11 cellular contexts compared by ENCODE assay signal in the genomic region with DNA sequence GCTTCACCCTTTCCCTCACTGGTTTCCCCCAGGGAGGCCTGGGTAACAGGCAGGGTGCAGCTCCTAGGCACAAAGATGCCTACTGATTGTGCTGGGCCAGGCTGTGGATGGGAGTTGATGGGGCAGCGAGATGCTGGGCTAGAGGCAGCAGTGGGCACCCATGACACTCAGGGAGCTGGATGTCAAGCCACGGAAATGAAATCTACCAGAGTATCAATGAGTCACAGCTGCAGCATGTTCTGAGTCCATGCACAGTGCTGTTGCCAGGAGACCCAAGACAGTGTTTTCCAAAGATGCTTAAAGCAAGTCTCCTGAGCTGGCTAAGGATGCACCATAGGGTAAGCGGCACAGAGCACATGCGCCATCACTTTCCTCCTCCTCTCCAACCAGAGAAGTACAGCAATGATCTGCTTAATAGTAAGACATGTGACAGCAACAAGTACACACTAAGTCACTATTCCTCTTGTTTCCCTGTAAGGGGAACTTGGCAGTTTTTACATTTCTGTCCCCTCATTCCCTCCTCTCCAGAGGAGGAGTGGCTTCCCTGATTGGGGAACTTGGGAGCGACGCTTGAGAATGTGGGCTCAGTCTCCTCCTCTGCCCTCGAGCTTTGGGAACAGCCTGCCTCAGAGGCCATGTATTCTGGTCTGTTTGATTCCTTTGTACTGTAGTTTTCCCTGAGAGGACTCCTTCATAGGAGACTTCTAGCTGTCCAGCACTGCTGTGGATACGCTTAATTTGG. TPM values are rescaled to one million over a fixed set of nuclear protein-coding genes. Genes with fewer than 3 reads are reported as not detected.
DNase-seq lines count a peak whose midpoint lies in the region; ATAC-seq, FAIRE-seq and TF ChIP-seq lines count a peak whose summit lies in the region.
"Had no signal": no experiment of that assay in that cellular context is flagged by ENCODE, and none has a peak within 500 bp of the region (broad histone marks: within the 10 kb centered on the region; RNA-seq: fewer than 3 reads in every experiment).

No MANE protein-coding gene starts in this region.

- peak; percentile 49 for ATAC-seq in activated CD8-positive, alpha-beta T cell treated with anti-CD3 and anti-CD28 coated beads for 36 hours
- ATAC-seq in activated CD8-positive, alpha-beta T cell treated with anti-CD3 and anti-CD28 coated beads, Interleukin-2, amount 10 ng/mL, durations not matched to agents 7 days and 5 days, result no peak
- no peak for ATAC-seq in HG03108 (IDR thresholded peaks at IDR 0.05; ENCODE audit: unreplicated experiment)

- CTCF ChIA-PET in activated CD8-positive, alpha-beta T cell treated with anti-CD3 and anti-CD28 coated beads for 36 hours (lab: Charles Lee), result interaction anchor here (0.9 to 1.9 kb wide), 2 partner anchors 10 to 79 kb away, joined by 3 to 5 read pairs; no protein-coding TSS in a partner anchor
- CTCF ChIA-PET in activated CD8-positive, alpha-beta T cell treated with anti-CD3 and anti-CD28 coated beads, Interleukin-2, amount 10 ng/mL, durations not matched to agents 7 days and 5 days (lab: Charles Lee), result interaction anchor here (0.8 to 1.9 kb wide), 4 partner anchors 8 to 218 kb away, joined by 3 to 10 read pairs (median 4); no protein-coding TSS in a partner anchor

- intact Hi-C loops in activated CD8-positive, alpha-beta T cell treated with anti-CD3 and anti-CD28 coated beads for 36 hours (cut with micrococcal nuclease), result no loop called here
- intact Hi-C loops in kidney (cut with DNase I), result no loop called here

- no peaks in the 10 kb centered on the region for H3K4me1 ChIP-seq in kidney (ENCODE audit: control insufficient read depth in 1 of 2, insufficient read depth in 1 of 2, low read depth in 1 of 2, low read length in 2 of 2)

- DNase-seq in activated CD8-positive, alpha-beta T cell treated with anti-CD3 and anti-CD28 coated beads for 36 hours, result no peak
- DNase-seq in activated CD8-positive, alpha-beta T cell treated with anti-CD3 and anti-CD28 coated beads, Interleukin-2, amount 10 ng/mL, durations not matched to agents 7 days and 5 days, result no peak
- DNase-seq in amniotic stem cell (lab: John Stamatoyannopoulos, UW) (peak; percentile 89), kidney (peak; percentile 51), urothelium cell line (ENCODE audit: low spot score) (peak; percentile 26), NOMO-1 treated with DMSO at 0.1 percent for 48 hours (lab: John Stamatoyannopoulos, UW; ENCODE audit: unreplicated experiment) (no peak), NK-92 (lab: John Stamatoyannopoulos, UW; ENCODE audit: unreplicated experiment) (no peak)
- DNase-seq: foreskin melanocyte, MM.1S had no signal

- H3K9me3 ChIP-seq in kidney (ENCODE audit: control insufficient read depth in 1 of 2, low read length in 2 of 2), result no peaks in the 10 kb centered on the region

- H3K36me3 ChIP-seq in kidney (ENCODE audit: control insufficient read depth in 1 of 2, insufficient read depth in 2 of 2, low read length in 2 of 2), result no peaks in the 10 kb centered on the region

- no peak for FAIRE-seq in kidney (lab: Jason Lieb, UNC)
- FAIRE-seq in urothelium cell line (lab: Jason Lieb, UNC), result no peak

- no peak overlapping the region for H3K27ac ChIP-seq in kidney (ENCODE audit: low read depth in 2 of 2, low read length in 2 of 2)

- POLR2A ChIA-PET in activated CD8-positive, alpha-beta T cell treated with anti-CD3 and anti-CD28 coated beads for 36 hours (lab: Charles Lee), result interaction anchor here (3.6 kb wide), 1 partner anchor 11 kb away, joined by 22 read pairs; no protein-coding TSS in a partner anchor
- POLR2A ChIA-PET in activated CD8-positive, alpha-beta T cell treated with anti-CD3 and anti-CD28 coated beads, Interleukin-2, amount 10 ng/mL, durations not matched to agents 7 days and 5 days (lab: Charles Lee), result no interaction called here

- H3K4me3 ChIP-seq in kidney (ENCODE audit: low read length in 2 of 2), result no peak overlapping the region

- H3K27me3 Mint-ChIP-seq in activated CD8-positive, alpha-beta T cell treated with anti-CD3 and anti-CD28 coated beads for 36 hours, result no peaks in the 10 kb centered on the region
- no peaks in the 10 kb centered on the region for H3K27me3 Mint-ChIP-seq in activated CD8-positive, alpha-beta T cell treated with anti-CD3 and anti-CD28 coated beads, Interleukin-2, amount 10 ng/mL, durations not matched to agents 7 days and 5 days (ENCODE audit: low read depth)

- TF ChIP-seq CTCF in activated CD8-positive, alpha-beta T cell treated with anti-CD3 and anti-CD28 coated beads for 36 hours (IDR thresholded peaks at IDR 0.05), result no peak
- TF ChIP-seq CTCF in kidney (IDR thresholded peaks at IDR 0.05; ENCODE audit: borderline replicate concordance, extremely low read depth, insufficient read depth), result no peak

- H3K9me3 Mint-ChIP-seq in activated CD8-positive, alpha-beta T cell treated with anti-CD3 and anti-CD28 coated beads for 36 hours, result no peaks in the 10 kb centered on the region
- no peaks in the 10 kb centered on the region for H3K9me3 Mint-ChIP-seq in activated CD8-positive, alpha-beta T cell treated with anti-CD3 and anti-CD28 coated beads, Interleukin-2, amount 10 ng/mL, durations not matched to agents 7 days and 5 days (ENCODE audit: insufficient read depth)
- H3K9me3 Mint-ChIP-seq: neural crest cell had no signal

- H3K27ac Mint-ChIP-seq in activated CD8-positive, alpha-beta T cell treated with anti-CD3 and anti-CD28 coated beads for 36 hours, result no peak overlapping the region
- H3K27ac Mint-ChIP-seq in activated CD8-positive, alpha-beta T cell treated with anti-CD3 and anti-CD28 coated beads, Interleukin-2, amount 10 ng/mL, durations not matched to agents 7 days and 5 days, result no peak overlapping the region

- no peak overlapping the region for H3K9ac ChIP-seq in kidney (ENCODE audit: low read length in 2 of 2)

- H3K4me3 Mint-ChIP-seq in activated CD8-positive, alpha-beta T cell treated with anti-CD3 and anti-CD28 coated beads for 36 hours, result no peak overlapping the region
- H3K4me3 Mint-ChIP-seq in activated CD8-positive, alpha-beta T cell treated with anti-CD3 and anti-CD28 coated beads, Interleukin-2, amount 10 ng/mL, durations not matched to agents 7 days and 5 days, result no peak overlapping the region
- H3K4me3 Mint-ChIP-seq: neural crest cell had no signal

- H3K36me3 Mint-ChIP-seq in activated CD8-positive, alpha-beta T cell treated with anti-CD3 and anti-CD28 coated beads for 36 hours (ENCODE audit: low read depth), result no peaks in the 10 kb centered on the region
- H3K36me3 Mint-ChIP-seq in activated CD8-positive, alpha-beta T cell treated with anti-CD3 and anti-CD28 coated beads, Interleukin-2, amount 10 ng/mL, durations not matched to agents 7 days and 5 days (ENCODE audit: low read depth), result peaks cover 10% of the 10 kb centered on the region

- H3K4me1 Mint-ChIP-seq in activated CD8-positive, alpha-beta T cell treated with anti-CD3 and anti-CD28 coated beads for 36 hours (ENCODE audit: low read depth), result peaks cover 45% of the 10 kb centered on the region
- peaks cover 35% of the 10 kb centered on the region for H3K4me1 Mint-ChIP-seq in activated CD8-positive, alpha-beta T cell treated with anti-CD3 and anti-CD28 coated beads, Interleukin-2, amount 10 ng/mL, durations not matched to agents 7 days and 5 days (ENCODE audit: low read depth)

RNA-seq across cellular contexts. Expression of a gene that starts 57.2 kb away (rescaled TPM):
- total RNA-seq in activated CD8-positive, alpha-beta T cell treated with anti-CD3 and anti-CD28 coated beads for 36 hours, result 10 to 100 TPM; 18.8 to 22.6 TPM
- 10 to 100 TPM; 30.1 to 33.2 TPM for total RNA-seq in activated CD8-positive, alpha-beta T cell treated with anti-CD3 and anti-CD28 coated beads, Interleukin-2, amount 10 ng/mL, durations not matched to agents 7 days and 5 days
- 34.1 TPM for total RNA-seq in kidney
- 21.3 TPM for polyA plus RNA-seq in kidney (ENCODE audit: insufficient read depth, low read depth, low replicate concordance)

Comparison
In these comparisons a context has a peak if more than half of its experiments do, and no peak if none do; other contexts are left out.
1. DNase-seq: peak in amniotic stem cell (single experiment), kidney (single experiment) and urothelium cell line (single experiment); none in activated CD8-positive, alpha-beta T cell treated with anti-CD3 and anti-CD28 coated beads for 36 hours (single experiment), activated CD8-positive, alpha-beta T cell treated with anti-CD3 and anti-CD28 coated beads, Interleukin-2, amount 10 ng/mL, durations not matched to agents 7 days and 5 days (single experiment), NOMO-1 treated with DMSO at 0.1 percent for 48 hours (single experiment) and NK-92 (single experiment).